21 cellular contexts compared by ENCODE assay signal in the genomic region with DNA sequence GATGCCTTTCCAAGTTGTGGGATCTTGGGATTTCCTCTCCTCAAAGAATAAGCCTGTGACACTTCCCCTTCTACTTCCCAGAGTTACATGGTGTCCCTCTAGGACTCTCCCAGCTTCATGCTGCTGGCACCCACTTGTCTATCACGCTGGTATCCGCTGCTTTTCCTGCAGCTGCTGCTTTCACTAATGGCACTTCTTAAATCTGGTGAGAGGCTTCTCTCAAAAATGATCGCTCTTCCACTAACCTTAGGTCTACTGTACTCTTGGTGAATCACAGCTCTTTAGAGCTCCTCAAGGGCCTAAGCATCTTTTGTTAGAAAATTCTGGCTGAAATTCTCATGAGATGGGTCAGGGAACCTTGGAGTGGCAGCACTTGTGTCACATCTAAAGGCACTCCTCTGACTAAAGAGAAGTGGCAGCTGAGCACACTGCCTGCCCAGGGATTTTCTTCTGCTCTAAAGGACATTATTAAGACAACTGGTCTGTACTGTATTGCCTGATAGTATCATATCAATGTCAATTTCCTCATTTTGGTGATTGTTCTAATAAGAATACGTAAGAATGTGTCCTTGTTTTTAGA. TPM values are rescaled to one million over a fixed set of nuclear protein-coding genes. Genes with fewer than 3 reads are reported as not detected.
DNase-seq lines count a peak whose midpoint lies in the region; ATAC-seq, FAIRE-seq and TF ChIP-seq lines count a peak whose summit lies in the region.
"Had no signal": no experiment of that assay in that cellular context is flagged by ENCODE, and none has a peak within 500 bp of the region (broad histone marks: within the 10 kb centered on the region; RNA-seq: fewer than 3 reads in every experiment).

No MANE protein-coding gene starts in this region.

- H3K27me3 ChIP-seq in cardiac muscle cell: no peaks in the 10 kb centered on the region
- peaks cover 1% of the 10 kb centered on the region for H3K27me3 ChIP-seq in bronchial epithelial cell (ENCODE audit: control insufficient read depth, insufficient read depth, low read length)
- no peaks in the 10 kb centered on the region for H3K27me3 ChIP-seq in upper lobe of left lung
- no peaks in the 10 kb centered on the region for H3K27me3 ChIP-seq in transverse colon
- H3K27me3 ChIP-seq: ascending aorta had no signal

- H3K4me1 ChIP-seq in cardiac muscle cell (ENCODE audit: low read depth): peaks cover 54% of the 10 kb centered on the region
- peaks cover 0 to 12% (median 6%) of the 10 kb centered on the region in 4 donors for H3K4me1 ChIP-seq in upper lobe of left lung
- H3K4me1 ChIP-seq in transverse colon: peaks cover 0 to 20% (median 11%) of the 10 kb centered on the region in 4 donors
- H3K4me1 ChIP-seq: ascending aorta had no signal

- TF ChIP-seq CTCF in cardiac muscle cell (IDR thresholded peaks at IDR 0.05; ENCODE audit: low read depth, low read length) (no peak), bronchial epithelial cell (IDR thresholded peaks at IDR 0.05; ENCODE audit: insufficient read depth, low read length, severe bottlenecking) (no peak), upper lobe of left lung (IDR thresholded peaks at IDR 0.05) (no peak), transverse colon (IDR thresholded peaks at IDR 0.05) (no peak)

- FAIRE-seq in bronchial epithelial cell (lab: Jason Lieb, UNC) (peak; percentile 18), GM12892 (lab: Jason Lieb, UNC) (no peak)

- H3K36me3 ChIP-seq in cardiac muscle cell (no peaks in the 10 kb centered on the region), bronchial epithelial cell (ENCODE audit: control insufficient read depth, insufficient read depth, low read length) (no peaks in the 10 kb centered on the region), upper lobe of left lung (no peaks in the 10 kb centered on the region), transverse colon (no peaks in the 10 kb centered on the region)
- H3K36me3 ChIP-seq: ascending aorta had no signal

- TF ChIP-seq POLR2A in GM12892 (IDR thresholded peaks at IDR 0.05; ENCODE audit: low read depth, low read length) (no peak), upper lobe of left lung (IDR thresholded peaks at IDR 0.05) (no peak), transverse colon (IDR thresholded peaks at IDR 0.05) (no peak)

- no peaks in the 10 kb centered on the region for H3K9me3 ChIP-seq in cardiac muscle cell (ENCODE audit: low read depth)
- no peaks in the 10 kb centered on the region for H3K9me3 ChIP-seq in upper lobe of left lung
- no peaks in the 10 kb centered on the region for H3K9me3 ChIP-seq in transverse colon
- H3K9me3 ChIP-seq: ascending aorta, psoas muscle had no signal

- in situ Hi-C loops in transverse colon (cut with MboI; ENCODE audit: low pct_ligation_motif_present in 1 of 4, low pct_unique_long_range_greater_than_20kb in 1 of 4, low sequenced_read_pairs in 3 of 4): no loop called here

- peak overlapping the region; percentile 75 for H3K27ac ChIP-seq in cardiac muscle cell
- no peak overlapping the region for H3K27ac ChIP-seq in upper lobe of left lung
- H3K27ac ChIP-seq in transverse colon: no peak overlapping the region
- H3K27ac ChIP-seq: ascending aorta, C4-2B, psoas muscle had no signal

- 91 to 92% methylated on average over 4 of the region's 4 CpGs for WGBS in upper lobe of left lung, 2 donors
- 71 to 77% methylated on average over 4 of the region's 4 CpGs for WGBS in transverse colon (ENCODE audit: low coverage in 1 of 2), 2 donors

- intact Hi-C loops in Right ventricle myocardium inferior (cut with DNase I) (no loop called here), transverse colon (cut with DNase I; ENCODE audit: low total_unique reads) (no loop called here)

- peak in 1 of 2 donors; percentile 5 for DNase-seq in cardiac muscle cell (ENCODE audit: low read depth in 1 of 2, low spot score in 1 of 2)
- no peak for DNase-seq in Right ventricle myocardium inferior (ENCODE audit: missing footprints)
- peak; percentile 65 for DNase-seq in NCI-H2227 treated with DMSO at 0.1 percent for 48 hours (lab: John Stamatoyannopoulos, UW)
- no peak for DNase-seq in bronchial epithelial cell (ENCODE audit: low read depth)
- no peak for DNase-seq in GM12892 (ENCODE audit: insufficient read length)
- DNase-seq in upper lobe of left lung: no peak
- DNase-seq in transverse colon: no peak
- DNase-seq: activated B cell treated with CpG ODN at 0.5 μM for 24 hours; activated CD4-positive, alpha-beta memory T cell treated with anti-CD3 and anti-CD28 coated beads, Interleukin-2, amount 10 ng/mL, durations not matched to agents 7 days and 5 days; activated naive CD4-positive, alpha-beta T cell treated with anti-CD3 and anti-CD28 coated beads for 36 hours; activated T-cell treated with anti-CD3 and anti-CD28 coated beads, Interleukin-2, amount 50 U/mL, for 1 hour; KBM-7; mesendoderm; MV-4-11; nephron progenitor cell; psoas muscle had no signal

- TF ChIP-seq EP300 in upper lobe of left lung (IDR thresholded peaks at IDR 0.05) (no peak), transverse colon (IDR thresholded peaks at IDR 0.05; ENCODE audit: low read depth) (no peak)

- H3K4me3 ChIP-seq in cardiac muscle cell: no peak overlapping the region
- H3K4me3 ChIP-seq in bronchial epithelial cell (ENCODE audit: low read depth, low read length): no peak overlapping the region
- no peak overlapping the region for H3K4me3 ChIP-seq in upper lobe of left lung
- no peak overlapping the region for H3K4me3 ChIP-seq in transverse colon
- H3K4me3 ChIP-seq: ascending aorta, psoas muscle had no signal

- ATAC-seq in Right ventricle myocardium inferior (no peak), upper lobe of left lung (ENCODE audit: low FRiP score in 2 of 2) (no peak), GM18868 (IDR thresholded peaks at IDR 0.05; ENCODE audit: unreplicated experiment) (no peak)
- ATAC-seq: psoas muscle had no signal

RNA-seq across cellular contexts. Expression of a gene that starts 32.1 kb away (rescaled TPM):
- total RNA-seq in cardiac muscle cell (0.39 and 1.1 TPM in 2 replicates), Right ventricle myocardium inferior (1.4 TPM), bronchial epithelial cell (0.26 and 0.90 TPM in 2 replicates), upper lobe of left lung (1 to 10 TPM in 5 of 6 donors, not detected in 1; 1.5 to 9.4 (median 4.1) TPM), transverse colon (1 to 10 TPM in 2 of 4 donors, not detected in 2; 4.3 to 8.7 TPM)
- polyA plus RNA-seq in cardiac muscle cell: 0.21 and 1.9 TPM in 2 replicates
- 1.4 TPM for polyA plus RNA-seq in GM12892 (2012; ENCODE audit: missing spikeins)
- total RNA-seq: ascending aorta; glomerular endothelial cell; T-helper 2 cell treated with Interferon-gamma antibody and Interleukin-4, amounts not matched to agents 100 ng/mL and 5 ng/mL, for 36 hours had no signal

RNA-seq across cellular contexts. Expression of a gene that starts 32.6 kb away (rescaled TPM):
- total RNA-seq in cardiac muscle cell (54.5 and 144 TPM in 2 replicates), Right ventricle myocardium inferior (36.8 TPM), bronchial epithelial cell (34.8 and 52.4 TPM in 2 replicates), upper lobe of left lung (10 to 100 TPM; 56.4 to 95.3 (median 74.6) TPM), transverse colon (100 to 1,000 TPM in 1 of 4 donors, 10 to 100 TPM in 3; 14.3 to 105 (median 57.6) TPM)
- polyA plus RNA-seq in cardiac muscle cell: 93.4 and 102 TPM in 2 replicates
- polyA plus RNA-seq in GM12892 (2012; ENCODE audit: missing spikeins): 70.9 TPM

RNA-seq across cellular contexts. Expression of a gene that starts 39.4 kb away (rescaled TPM):
- total RNA-seq in cardiac muscle cell: 1.8 and 3.2 TPM in 2 replicates
- 4.2 and 7.1 TPM in 2 replicates for polyA plus RNA-seq in cardiac muscle cell
- total RNA-seq in Right ventricle myocardium inferior: 1.9 TPM
- 0.77 and 0.79 TPM in 2 replicates for total RNA-seq in bronchial epithelial cell
- polyA plus RNA-seq in GM12892 (2012; ENCODE audit: missing spikeins): 1.6 TPM
- 10 to 100 TPM in 2 of 6 donors, 1 to 10 TPM in 4; 4.4 to 40.9 (median 8.2) TPM for total RNA-seq in upper lobe of left lung
- 1 to 10 TPM in 2 of 4 donors, under 1 TPM in 2; 0.75 to 3.7 (median 1.7) TPM for total RNA-seq in transverse colon
- total RNA-seq: ascending aorta had no signal

RNA-seq across cellular contexts. Expression of a gene that starts 43.1 kb away (rescaled TPM):
- total RNA-seq in cardiac muscle cell: 8.1 and 14.9 TPM in 2 replicates
- 16.3 and 21.8 TPM in 2 replicates for polyA plus RNA-seq in cardiac muscle cell
- 7.5 TPM for total RNA-seq in Right ventricle myocardium inferior
- total RNA-seq in bronchial epithelial cell: under 0.01 TPM in 1 of 2 replicates, not detected in the other
- 5.5 TPM for polyA plus RNA-seq in GM12892 (2012; ENCODE audit: missing spikeins)
- 10 to 100 TPM in 3 of 6 donors, 1 to 10 TPM in 3; 5.2 to 16.6 (median 9.3) TPM for total RNA-seq in upper lobe of left lung
- total RNA-seq in transverse colon: 10 to 100 TPM in 2 of 4 donors, 1 to 10 TPM in 2; 2.4 to 11.9 (median 8.8) TPM
- total RNA-seq: glomerular endothelial cell had no signal
